ENCODE assay signal across 8 cellular contexts in the genomic region with DNA sequence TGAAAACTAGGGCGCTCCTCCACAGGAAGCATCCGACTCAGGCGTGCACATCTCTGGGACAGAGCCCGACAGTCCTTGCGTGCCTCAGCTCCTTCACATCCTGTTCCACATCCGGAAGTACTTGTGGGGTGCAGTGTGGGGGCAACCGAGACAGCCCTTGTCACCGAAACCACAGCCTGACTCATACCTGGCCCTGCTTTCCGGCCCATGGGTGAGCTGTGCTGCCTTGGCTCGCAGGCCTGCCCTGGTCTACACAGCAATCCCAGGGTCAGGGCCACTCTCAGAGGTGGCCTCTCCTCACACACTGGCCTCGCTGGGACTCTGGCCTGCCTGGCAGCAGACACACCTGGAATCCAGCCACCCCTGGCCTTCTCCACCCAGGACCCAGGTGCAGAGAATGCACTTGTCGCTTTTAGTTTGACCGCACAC.
DNase-seq lines count a peak whose midpoint lies in the region; ATAC-seq and TF ChIP-seq lines count a peak whose summit lies in the region.

No MANE protein-coding gene starts in this region.

- H3K9ac ChIP-seq in OCI-LY1 (ENCODE audit: low read length): no peak overlapping the region

- H3K4me3 ChIP-seq in OCI-LY1 (ENCODE audit: low read depth, low read length, poor library complexity, severe bottlenecking): no peak overlapping the region
- H3K4me3 ChIP-seq in skin epidermis: no peak overlapping the region

- no peaks in the 10 kb centered on the region for H3K27me3 ChIP-seq in OCI-LY1 (ENCODE audit: insufficient read depth, low read length)

- peaks cover 9% of the 10 kb centered on the region for H3K4me1 ChIP-seq in OCI-LY1 (ENCODE audit: insufficient read depth, low read length, severe bottlenecking)

- no peaks in the 10 kb centered on the region for H4K20me1 ChIP-seq in OCI-LY1 (ENCODE audit: insufficient read depth, low read length)

- no peaks in the 10 kb centered on the region for H3F3A ChIP-seq in OCI-LY1 (ENCODE audit: insufficient read depth, low read length)

- no peak overlapping the region; the same call in 1 of the 2 replicates for H3K4me2 ChIP-seq in OCI-LY1 (ENCODE audit: low read length)

- peak; percentile 82 for DNase-seq in activated T-cell treated with anti-CD3 and anti-CD28 coated beads, Interleukin-2, amount 50 U/mL, for 4 hours
- DNase-seq in germinal center (ENCODE audit: low spot score): peak; percentile 62
- no peak for DNase-seq in SHP77 treated with DMSO at 0.1 percent for 48 hours (lab: John Stamatoyannopoulos, UW)
- DNase-seq in NCI-H748 (lab: John Stamatoyannopoulos, UW; ENCODE audit: unreplicated experiment): no peak

- peaks cover 49% of the 10 kb centered on the region for H3K36me3 Mint-ChIP-seq in activated T-cell treated with anti-CD3 and anti-CD28 coated beads, Interleukin-2, amount 50 U/mL, for 4 hours (ENCODE audit: insufficient read depth)

- H3K4me3 Mint-ChIP-seq in activated T-cell treated with anti-CD3 and anti-CD28 coated beads, Interleukin-2, amount 50 U/mL, for 4 hours: peak overlapping the region; percentile 69

- ATAC-seq in GM18499 (IDR thresholded peaks at IDR 0.05; ENCODE audit: insufficient read depth, unreplicated experiment) (peak; percentile 87), HG02852 (IDR thresholded peaks at IDR 0.05; ENCODE audit: unreplicated experiment) (peak; percentile 91)
- ATAC-seq in activated T-cell treated with anti-CD3 and anti-CD28 coated beads, Interleukin-2, amount 50 U/mL, for 4 hours: peak; percentile 86 to 87

- peaks cover 69% of the 10 kb centered on the region for H3K4me1 Mint-ChIP-seq in activated T-cell treated with anti-CD3 and anti-CD28 coated beads, Interleukin-2, amount 50 U/mL, for 4 hours (ENCODE audit: low read depth)

- H3K9me3 ChIP-seq in OCI-LY1 (ENCODE audit: low read length): no peaks in the 10 kb centered on the region

- H3K9me3 Mint-ChIP-seq in activated T-cell treated with anti-CD3 and anti-CD28 coated beads, Interleukin-2, amount 50 U/mL, for 4 hours: no peaks in the 10 kb centered on the region

- H2AFZ ChIP-seq in OCI-LY1 (ENCODE audit: low read length): no peak overlapping the region

- H3K27me3 Mint-ChIP-seq in activated T-cell treated with anti-CD3 and anti-CD28 coated beads, Interleukin-2, amount 50 U/mL, for 4 hours (ENCODE audit: low read depth): no peaks in the 10 kb centered on the region

- no peaks in the 10 kb centered on the region for H3K9me2 ChIP-seq in OCI-LY1 (ENCODE audit: low read depth, low read length)

- H3K79me2 ChIP-seq in OCI-LY1 (ENCODE audit: insufficient read depth, low read length): no peaks in the 10 kb centered on the region

- H3K27ac ChIP-seq in OCI-LY1 (ENCODE audit: low read depth, low read length, poor library complexity, severe bottlenecking) (peak overlapping the region; percentile 6), skin epidermis (peak overlapping the region in 19 of 21 experiments; percentile 8 to 79 (median 58))

- H3K36me3 ChIP-seq in OCI-LY1 (ENCODE audit: insufficient read depth, low read length): peaks cover 39% of the 10 kb centered on the region

- no peak for TF ChIP-seq CTCF in OCI-LY1 (IDR thresholded peaks at IDR 0.05; ENCODE audit: low read length)

Comparison
In these comparisons a context has a peak if more than half of its experiments do, and no peak if none do; other contexts are left out.
1. DNase-seq: peak in activated T-cell treated with anti-CD3 and anti-CD28 coated beads, Interleukin-2, amount 50 U/mL, for 4 hours (single experiment) and germinal center (single experiment); none in SHP77 treated with DMSO at 0.1 percent for 48 hours (single experiment) and NCI-H748 (single experiment).
2. Peak in every context shown above with its lines, with median percentiles within 50 percentile points of each other: ATAC-seq.